19 cellular contexts compared by ENCODE assay signal in genomic region chr15:58910456-58910855, GRCh38.
"Had no signal": no experiment of that assay in that cellular context is flagged by ENCODE, and none has a peak within 500 bp of the region (broad histone marks: within the 10 kb centered on the region; RNA-seq: fewer than 3 reads in every experiment).

No MANE protein-coding gene starts in this region.

- H3K27me3 ChIP-seq: heart left ventricle, neutrophil, right lobe of liver, tibial artery, upper lobe of left lung, uterus had no signal

- DNase-seq: dermis blood vessel endothelial cell; effector CD4-positive, alpha-beta T cell; heart left ventricle; hypothalamus; mammary epithelial cell; naive thymus-derived CD4-positive, alpha-beta T cell; psoas muscle; retina; right lobe of liver; stimulated activated CD4-positive, alpha-beta T cell treated with anti-CD3 and anti-CD28 coated beads, Interleukin-4, amount 100 ng/mL, for 1 hour; stimulated activated CD8-positive, alpha-beta memory T cell treated with anti-CD3 and anti-CD28 coated beads, Interleukin-4, amount 100 ng/mL, for 48 hours; tibial artery; upper lobe of left lung; uterus had no signal

- H3K9me3 Mint-ChIP-seq: naive thymus-derived CD4-positive, alpha-beta T cell; stimulated activated effector memory CD8-positive, alpha-beta T cell treated with anti-CD3 and anti-CD28 coated beads, Interleukin-12 subunit alpha, Interleukin-12 subunit beta, amount 100 ng/mL, for 72 hours; stimulated activated naive CD8-positive, alpha-beta T cell treated with anti-CD3 and anti-CD28 coated beads, Interleukin-15, Interleukin-2, amounts not matched to agents 100 ng/mL and 50 ng/mL, for 24 hours had no signal

- ATAC-seq: esophagus mucosa; heart left ventricle; left lobe of liver; naive thymus-derived CD4-positive, alpha-beta T cell; psoas muscle; right lobe of liver; stimulated activated effector memory CD8-positive, alpha-beta T cell treated with anti-CD3 and anti-CD28 coated beads, Interleukin-12 subunit alpha, Interleukin-12 subunit beta, amount 100 ng/mL, for 72 hours had no signal

- H3K27ac ChIP-seq: heart left ventricle, psoas muscle, right lobe of liver, tibial artery, upper lobe of left lung, uterus had no signal

- H3K27ac Mint-ChIP-seq: stimulated activated naive CD8-positive, alpha-beta T cell treated with anti-CD3 and anti-CD28 coated beads, Interleukin-15, Interleukin-2, amounts not matched to agents 100 ng/mL and 50 ng/mL, for 24 hours had no signal

- H3K36me3 ChIP-seq: uterus had no signal

- H3K4me1 ChIP-seq: psoas muscle, right lobe of liver, tibial artery, uterus had no signal

- H3K27me3 Mint-ChIP-seq: naive thymus-derived CD4-positive, alpha-beta T cell; stimulated activated naive CD8-positive, alpha-beta T cell treated with anti-CD3 and anti-CD28 coated beads, Interleukin-15, Interleukin-2, amounts not matched to agents 100 ng/mL and 50 ng/mL, for 24 hours had no signal

- H3K4me3 Mint-ChIP-seq: stimulated activated effector memory CD8-positive, alpha-beta T cell treated with anti-CD3 and anti-CD28 coated beads, Interleukin-12 subunit alpha, Interleukin-12 subunit beta, amount 100 ng/mL, for 72 hours; stimulated activated naive CD8-positive, alpha-beta T cell treated with anti-CD3 and anti-CD28 coated beads, Interleukin-15, Interleukin-2, amounts not matched to agents 100 ng/mL and 50 ng/mL, for 24 hours had no signal

- H3K9me3 ChIP-seq: heart left ventricle, neutrophil, psoas muscle, right lobe of liver, tibial artery, upper lobe of left lung, uterus had no signal

- H3K4me3 ChIP-seq: heart left ventricle, psoas muscle, right lobe of liver, tibial artery, upper lobe of left lung, uterus had no signal
